Comparison of ENCODE assay signal across 17 cellular contexts in genomic region chr18:13379062-13379800, GRCh38.
DNase-seq lines count a peak whose midpoint lies in the region; ATAC-seq and TF ChIP-seq lines count a peak whose summit lies in the region.
"Had no signal": no experiment of that assay in that cellular context is flagged by ENCODE, and none has a peak within 500 bp of the region (broad histone marks: within the 10 kb centered on the region; RNA-seq: fewer than 3 reads in every experiment).

No MANE protein-coding gene starts in this region.

- DNase-seq in DMS79 treated with DMSO at 0.1 percent for 48 hours (lab: John Stamatoyannopoulos, UW) (peak; percentile 62), DMS79 (lab: John Stamatoyannopoulos, UW) (no peak), choroid plexus epithelial cell (ENCODE audit: low read depth) (peak; percentile 22), Kasumi-1 (lab: John Stamatoyannopoulos, UW) (no peak), BE2C (no peak), mucosa of gallbladder (ENCODE audit: low spot score) (no peak)
- no peak for DNase-seq in naive thymus-derived CD8-positive, alpha-beta T cell
- DNase-seq: GM23248, hippocampal formation, IMR-90, NCI-H187 treated with DMSO at 0.1 percent for 48 hours, OCI-M1 had no signal

- peaks cover 43 to 88% (median 81%) of the 10 kb centered on the region in 4 donors for H3K4me1 Mint-ChIP-seq in naive thymus-derived CD8-positive, alpha-beta T cell

- TF ChIP-seq CTCF in choroid plexus epithelial cell (conservative IDR thresholded peaks at IDR 0.05; ENCODE audit: low read depth, low read length) (no peak), BE2C (IDR thresholded peaks at IDR 0.05; ENCODE audit: low read depth, low read length) (no peak)

- H3K27ac Mint-ChIP-seq in naive thymus-derived CD8-positive, alpha-beta T cell, result peak overlapping the region in 9 of 10 donors; percentile 48 to 99 (median 91)
- H3K27ac Mint-ChIP-seq: memory B cell had no signal

- H3K27me3 ChIP-seq in BE2C, result no peaks in the 10 kb centered on the region

- H3K36me3 ChIP-seq in KOPT-K1 (ENCODE audit: insufficient read depth, low read length), result no peaks in the 10 kb centered on the region
- H3K36me3 ChIP-seq in BE2C, result no peaks in the 10 kb centered on the region
- H3K36me3 ChIP-seq: prostate gland had no signal

- H3K4me3 ChIP-seq in choroid plexus epithelial cell (ENCODE audit: low read depth, low read length) (no peak overlapping the region), BE2C (ENCODE audit: low read depth, low read length) (no peak overlapping the region)
- H3K4me3 ChIP-seq: GM23248, prostate gland had no signal

- no peak for ATAC-seq in naive thymus-derived CD8-positive, alpha-beta T cell

- POLR2A ChIA-PET in naive thymus-derived CD8-positive, alpha-beta T cell (lab: Charles Lee), result interaction anchor here (1.2 kb wide), 2 partner anchors 162 to 233 kb away, joined by 4 read pairs; no protein-coding TSS in a partner anchor

- H3K9me3 Mint-ChIP-seq in naive thymus-derived CD8-positive, alpha-beta T cell, result no peaks in the 10 kb centered on the region
- H3K9me3 Mint-ChIP-seq: memory B cell had no signal

- H3K4me3 Mint-ChIP-seq in naive thymus-derived CD8-positive, alpha-beta T cell, result peak overlapping the region in 2 of 10 donors; percentile 37 to 62
- H3K4me3 Mint-ChIP-seq: memory B cell had no signal

- H3K9me3 ChIP-seq in KOPT-K1 (ENCODE audit: insufficient read depth, low read length, poor library complexity, severe bottlenecking), result no peaks in the 10 kb centered on the region
- H3K9me3 ChIP-seq in BE2C, result no peaks in the 10 kb centered on the region
- H3K9me3 ChIP-seq: prostate gland had no signal

- H3K4me1 ChIP-seq in BE2C, result peaks cover 5% of the 10 kb centered on the region

- no peaks in the 10 kb centered on the region for H3K27me3 Mint-ChIP-seq in naive thymus-derived CD8-positive, alpha-beta T cell
- H3K27me3 Mint-ChIP-seq: memory B cell had no signal

- H3K27ac ChIP-seq in KOPT-K1 (ENCODE audit: low read depth, low read length, poor library complexity, severe bottlenecking), result peak overlapping the region; percentile 87
- H3K27ac ChIP-seq: 22Rv1, epithelial cell of prostate, GM23248 had no signal

- H3K36me3 Mint-ChIP-seq in naive thymus-derived CD8-positive, alpha-beta T cell, result no peaks in the 10 kb centered on the region
- H3K36me3 Mint-ChIP-seq: memory B cell had no signal

Comparison
In these comparisons a context has a peak if more than half of its experiments do, and no peak if none do; other contexts are left out.
1. DNase-seq: peak in DMS79 treated with DMSO at 0.1 percent for 48 hours (single experiment) and choroid plexus epithelial cell (single experiment); none in DMS79 (single experiment), naive thymus-derived CD8-positive, alpha-beta T cell (0 of 10), Kasumi-1 (0 of 2), BE2C (single experiment) and mucosa of gallbladder (single experiment).